9 cellular contexts compared by ENCODE assay signal in genomic region chr7:20870977-20871376, GRCh38.
"Had no signal": no experiment of that assay in that cellular context is flagged by ENCODE, and none has a peak within 500 bp of the region (broad histone marks: within the 10 kb centered on the region; RNA-seq: fewer than 3 reads in every experiment).

No MANE protein-coding gene starts in this region.

- DNase-seq: GM23248, GOT3, H7, HFFc6 had no signal

- H3K4me3 ChIP-seq: GM23248, HAP-1 had no signal

- H3K9me3 ChIP-seq: HAP-1 had no signal

- H3K27ac ChIP-seq: GM23248, HL-60 had no signal

- ATAC-seq: HCT116, HepG2 had no signal

- H3K36me3 Mint-ChIP-seq: IgD-negative memory B cell had no signal

- H3K9ac ChIP-seq: GM23248 had no signal

- H3K27ac Mint-ChIP-seq: HFFc6, IgD-negative memory B cell had no signal

- H2AFZ ChIP-seq: GM23248 had no signal

- H3K4me1 Mint-ChIP-seq: IgD-negative memory B cell had no signal

- H3K36me3 ChIP-seq: HAP-1 had no signal

- H3K4me3 Mint-ChIP-seq: HFFc6, IgD-negative memory B cell had no signal

- FAIRE-seq: HepG2 had no signal

- H3K4me1 ChIP-seq: HAP-1 had no signal
